ENCODE assay signal across 8 cellular contexts in the genomic region with DNA sequence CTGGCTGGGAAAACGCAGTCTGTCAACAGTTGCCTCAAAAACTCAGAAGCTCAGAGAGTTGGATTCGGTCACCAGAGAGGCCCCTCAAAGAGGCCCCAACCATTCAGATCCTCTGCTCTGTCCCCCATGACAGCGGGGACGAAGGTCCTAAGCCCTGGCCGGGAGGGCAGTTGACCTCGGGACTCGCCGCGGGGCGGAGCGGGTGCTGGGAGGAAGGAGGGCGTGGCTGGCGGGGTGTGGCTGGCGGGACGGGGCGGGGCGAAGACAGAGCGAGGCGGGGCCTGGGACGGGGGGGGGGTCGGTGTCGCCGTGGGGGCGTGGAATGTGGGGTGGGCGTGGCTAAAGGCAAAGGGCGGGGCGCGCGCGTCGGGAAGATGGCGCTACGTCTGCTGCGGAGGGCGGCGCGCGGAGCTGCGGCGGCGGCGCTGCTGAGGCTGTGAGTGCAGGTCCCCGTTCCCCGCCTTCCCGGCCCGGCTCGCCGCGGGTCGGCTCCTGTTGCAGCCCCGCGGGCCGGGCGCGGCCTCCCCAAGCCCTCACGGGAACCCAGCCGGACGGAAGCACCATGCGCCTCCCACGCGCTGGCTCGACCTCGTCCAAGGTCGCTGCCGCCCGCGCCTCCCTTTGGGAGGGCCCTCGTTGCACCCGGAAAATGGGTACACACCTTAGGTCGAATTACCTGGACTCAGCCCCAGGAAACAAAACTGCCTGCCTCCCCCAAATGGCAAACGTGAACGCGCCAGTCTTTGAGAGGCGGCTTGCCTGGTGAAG. TPM values are rescaled to one million over a fixed set of nuclear protein-coding genes. Genes with fewer than 3 reads are reported as not detected.
DNase-seq lines count a peak whose midpoint lies in the region; ATAC-seq and TF ChIP-seq lines count a peak whose summit lies in the region.

A gene (plus strand): TSS at position 369 of the 768 bp plus-strand sequence.

- H3K4me1 Mint-ChIP-seq in chondrocyte (ENCODE audit: low read depth), result peaks cover 23% of the 10 kb centered on the region

- no peaks in the 10 kb centered on the region for H3K9me3 Mint-ChIP-seq in chondrocyte (ENCODE audit: low read depth)

- no peaks in the 10 kb centered on the region for H3K36me3 Mint-ChIP-seq in chondrocyte (ENCODE audit: low read depth)

- peak within 1 kb of the TSS; percentile 85 for H3K27ac ChIP-seq in layer of hippocampus (ENCODE audit: low read depth, low read length)

- ATAC-seq in GM18870 (IDR thresholded peaks at IDR 0.05; ENCODE audit: unreplicated experiment) (peak; percentile 41), HG03103 (IDR thresholded peaks at IDR 0.05; ENCODE audit: low read depth, unreplicated experiment) (peak; percentile 67)

- TF ChIP-seq CTCF in chondrocyte (IDR thresholded peaks at IDR 0.05), result no peak

- H3K27me3 Mint-ChIP-seq in chondrocyte (ENCODE audit: low read depth), result peaks cover under 1% of the 10 kb centered on the region

- H3K27ac Mint-ChIP-seq in chondrocyte (ENCODE audit: unreplicated experiment), result peak within 1 kb of the TSS; percentile 92

- peak within 1 kb of the TSS; percentile 84 for H3K4me3 Mint-ChIP-seq in chondrocyte (ENCODE audit: unreplicated experiment)

- DNase-seq in AG08396 (ENCODE audit: low spot score) (peak; percentile 99), NCI-H2227 (lab: John Stamatoyannopoulos, UW; ENCODE audit: unreplicated experiment) (peak; percentile 82), chondrocyte (ENCODE audit: low spot score) (peak; percentile 95)
- peak; percentile 89 to 91 for DNase-seq in activated CD4-positive, alpha-beta T cell treated with anti-CD3 and anti-CD28 coated beads for 24 hours (ENCODE audit: low read depth in 2 of 2)
- DNase-seq in stimulated activated CD4-positive, alpha-beta T cell treated with anti-CD3 and anti-CD28 coated beads, Interleukin-1b, Interleukin-23, amount 100 ng/mL, for 4 hours (ENCODE audit: low read depth in 2 of 2), result peak; percentile 89 to 94

- H3K27me3 ChIP-seq in layer of hippocampus (ENCODE audit: control insufficient read depth, insufficient read depth, low read length), result no peaks in the 10 kb centered on the region

RNA-seq across cellular contexts. Expression of the gene that starts here (rescaled TPM):
- total RNA-seq in chondrocyte, result 3.3 to 7.0 TPM (median 3.9 TPM) in 3 replicates

Comparison
In these comparisons a context has a peak if more than half of its experiments do, and no peak if none do; other contexts are left out.
1. Peak in every context shown above with its lines: DNase-seq, ATAC-seq and H3K27ac ChIP-seq.